ENCODE assay signal across 15 cellular contexts in the genomic region with DNA sequence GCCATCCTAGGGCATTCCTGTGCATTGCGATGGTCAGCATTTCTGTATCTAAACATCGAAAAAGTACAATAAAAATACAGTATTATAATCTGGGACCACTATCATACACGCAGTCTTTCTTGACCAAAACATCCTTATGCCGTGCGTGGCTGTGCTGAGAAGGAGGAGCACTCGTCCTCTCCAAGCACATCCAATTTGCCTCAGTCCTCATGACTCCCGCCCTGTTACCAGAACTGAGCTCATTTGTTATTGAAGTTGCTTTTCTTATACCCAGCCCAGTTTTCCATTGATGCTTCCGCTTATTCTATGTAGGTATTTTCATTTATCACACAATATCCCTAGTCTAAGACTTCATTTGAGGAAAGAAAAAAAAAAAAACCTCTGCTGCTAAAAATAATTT.
A peak's percentile ranks its signal among the peaks of the same experiment; 100 is the strongest.
DNase-seq lines count a peak whose midpoint lies in the region; ATAC-seq and TF ChIP-seq lines count a peak whose summit lies in the region.
"Had no signal": no experiment of that assay in that cellular context is flagged by ENCODE, and none has a peak within 500 bp of the region (broad histone marks: within the 10 kb centered on the region; RNA-seq: fewer than 3 reads in every experiment).

No MANE protein-coding gene starts in this region.

- 98% methylated on average over 8 of the region's 8 CpGs for WGBS in hepatocyte (ENCODE audit: low lambda C conversion rate, missing lambda C conversion rate)

- H3K36me3 ChIP-seq in DOHH2 (ENCODE audit: control insufficient read depth, low read length) (peaks cover 15% of the 10 kb centered on the region), KMS-11 (ENCODE audit: insufficient read depth) (no peaks in the 10 kb centered on the region), hepatocyte (replicated peaks; ENCODE audit: insufficient read depth, low read depth) (no peaks in the 10 kb centered on the region), rectal smooth muscle tissue (ENCODE audit: control insufficient read depth, insufficient read depth, low read length) (no peaks in the 10 kb centered on the region)
- H3K36me3 ChIP-seq: gastroesophageal sphincter, upper lobe of left lung had no signal

- H3K4me2 ChIP-seq in DOHH2 (ENCODE audit: low read length): peak overlapping the region; percentile 77
- no peak overlapping the region; the same call in 1 of the 2 replicates for H3K4me2 ChIP-seq in KMS-11
- H3K4me2 ChIP-seq in hepatocyte: peak overlapping the region; percentile 57

- H3K9ac ChIP-seq in KMS-11 (no peak overlapping the region), rectal smooth muscle tissue (ENCODE audit: low read length) (no peak overlapping the region)

- H3K27me3 ChIP-seq in DOHH2 (ENCODE audit: control insufficient read depth, low read length): no peaks in the 10 kb centered on the region
- no peaks in the 10 kb centered on the region for H3K27me3 ChIP-seq in KMS-11 (ENCODE audit: insufficient read depth, low read depth)
- H3K27me3 ChIP-seq in hepatocyte: no peaks in the 10 kb centered on the region
- H3K27me3 ChIP-seq in rectal smooth muscle tissue (ENCODE audit: control insufficient read depth, insufficient read depth, low read length): no peaks in the 10 kb centered on the region
- no peaks in the 10 kb centered on the region for H3K27me3 ChIP-seq in foreskin keratinocyte
- H3K27me3 ChIP-seq: gastroesophageal sphincter, upper lobe of left lung had no signal

- peaks cover 24% of the 10 kb centered on the region for H3K79me2 ChIP-seq in DOHH2 (ENCODE audit: control insufficient read depth, low read length)
- no peaks in the 10 kb centered on the region for H3K79me2 ChIP-seq in KMS-11 (ENCODE audit: insufficient read depth, low read depth)
- no peaks in the 10 kb centered on the region for H3K79me2 ChIP-seq in hepatocyte

- H3K4me3 ChIP-seq in DOHH2 (ENCODE audit: low read length): peak overlapping the region; percentile 69
- no peak overlapping the region for H3K4me3 ChIP-seq in KMS-11 (IDR thresholded peaks at IDR 0.05; ENCODE audit: insufficient read depth, low read depth, low read length)
- no peak overlapping the region for H3K4me3 ChIP-seq in hepatocyte
- H3K4me3 ChIP-seq in rectal smooth muscle tissue (ENCODE audit: low read length): no peak overlapping the region
- H3K4me3 ChIP-seq: gastroesophageal sphincter, upper lobe of left lung had no signal

- no peaks in the 10 kb centered on the region for H4K20me1 ChIP-seq in DOHH2 (ENCODE audit: control insufficient read depth, insufficient read depth, low read depth, low read length)
- no peaks in the 10 kb centered on the region for H4K20me1 ChIP-seq in KMS-11 (ENCODE audit: insufficient read depth)
- H4K20me1 ChIP-seq in hepatocyte (ENCODE audit: insufficient read depth, poor library complexity, severe bottlenecking): no peaks in the 10 kb centered on the region

- H3K27ac ChIP-seq in DOHH2 (ENCODE audit: low read depth, low read length): peak overlapping the region; percentile 89
- peak overlapping the region; percentile 64; the same call in 1 of the 2 replicates for H3K27ac ChIP-seq in KMS-11
- H3K27ac ChIP-seq in hepatocyte: peak overlapping the region; percentile 8
- peak overlapping the region; percentile 67 for H3K27ac ChIP-seq in rectal smooth muscle tissue (ENCODE audit: low read depth, low read length)
- no peak overlapping the region for H3K27ac ChIP-seq in foreskin keratinocyte
- H3K27ac ChIP-seq: upper lobe of left lung had no signal

- TF ChIP-seq CTCF in DOHH2 (IDR thresholded peaks at IDR 0.05; ENCODE audit: low read depth, low read length, poor library complexity, severe bottlenecking) (no peak), KMS-11 (conservative IDR thresholded peaks at IDR 0.05; ENCODE audit: low read depth, low read length) (no peak), hepatocyte (IDR thresholded peaks at IDR 0.05; ENCODE audit: poor library complexity) (no peak), foreskin keratinocyte (conservative IDR thresholded peaks at IDR 0.05) (no peak)

- H3K4me1 ChIP-seq in DOHH2 (ENCODE audit: control insufficient read depth, low read length): peaks cover 99% of the 10 kb centered on the region
- H3K4me1 ChIP-seq in KMS-11 (ENCODE audit: low read depth, poor library complexity, severe bottlenecking): peaks cover 96% of the 10 kb centered on the region
- peaks cover 49% of the 10 kb centered on the region for H3K4me1 ChIP-seq in hepatocyte (ENCODE audit: insufficient read depth)
- peaks cover 18% of the 10 kb centered on the region for H3K4me1 ChIP-seq in rectal smooth muscle tissue (ENCODE audit: control insufficient read depth, insufficient read depth, low read length)
- H3K4me1 ChIP-seq in foreskin keratinocyte: no peaks in the 10 kb centered on the region

- H3F3A ChIP-seq in DOHH2 (ENCODE audit: control insufficient read depth, insufficient read depth): peaks cover 55% of the 10 kb centered on the region

- DNase-seq in hepatocyte (ENCODE audit: low spot score): no peak
- DNase-seq in left lobe of liver (ENCODE audit: low spot score): no peak
- DNase-seq in foreskin keratinocyte: no peak
- DNase-seq: activated CD4-positive, alpha-beta T cell treated with anti-CD3 and anti-CD28 coated beads, Interleukin-2, amount 50 U/mL, for 1 hour; activated effector memory CD4-positive, alpha-beta T cell treated with anti-CD3 and anti-CD28 coated beads, Interleukin-2, amount 50 U/mL, for 16 hours; NCI-H526 treated with DMSO at 0.1 percent for 48 hours; stimulated activated naive CD8-positive, alpha-beta T cell treated with anti-CD3 and anti-CD28 coated beads, Interleukin-15, Interleukin-2, amounts not matched to agents 100 U/mL and 50 U/mL, for 24 hours; upper lobe of left lung had no signal

- H2AFZ ChIP-seq in KMS-11 (ENCODE audit: low read depth): no peak overlapping the region
- peak overlapping the region; percentile 17 for H2AFZ ChIP-seq in hepatocyte

- H3K9me3 ChIP-seq in DOHH2 (ENCODE audit: control insufficient read depth, insufficient read depth, low read length) (no peaks in the 10 kb centered on the region), hepatocyte (ENCODE audit: low read depth) (no peaks in the 10 kb centered on the region)
- H3K9me3 ChIP-seq: gastroesophageal sphincter, upper lobe of left lung had no signal

- H3K9me2 ChIP-seq in DOHH2 (replicated peaks; ENCODE audit: control insufficient read depth, low read length) (no peaks in the 10 kb centered on the region), hepatocyte (replicated peaks; ENCODE audit: insufficient read depth) (no peaks in the 10 kb centered on the region)

- ATAC-seq in HG03025 (IDR thresholded peaks at IDR 0.05; ENCODE audit: low FRiP score, unreplicated experiment) (no peak), HG03342 (IDR thresholded peaks at IDR 0.05; ENCODE audit: unreplicated experiment) (no peak), left lobe of liver (no peak), foreskin keratinocyte (no peak)
- ATAC-seq: stimulated activated naive CD8-positive, alpha-beta T cell treated with anti-CD3 and anti-CD28 coated beads, Interleukin-15, Interleukin-2, amounts not matched to agents 100 U/mL and 50 U/mL, for 24 hours; T-cell had no signal
